In the genomic region with DNA sequence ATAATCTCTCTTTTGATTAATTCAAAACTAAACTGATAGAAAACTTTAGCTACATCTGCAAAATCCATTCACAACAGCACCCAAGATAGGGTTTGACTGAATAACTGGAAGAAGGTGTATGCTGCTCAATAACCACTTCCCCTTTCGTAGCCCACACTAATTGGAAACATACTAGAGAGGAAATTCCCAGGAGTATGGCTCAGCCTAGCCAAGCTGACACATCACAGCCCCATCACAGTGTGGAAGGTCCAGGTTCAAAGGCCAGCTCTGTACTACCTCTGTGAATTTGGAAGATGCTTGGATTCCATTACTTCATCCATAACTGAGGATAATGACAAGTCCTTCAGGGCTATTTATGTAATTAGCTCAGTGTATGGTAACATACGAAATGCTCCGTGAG, we compare ENCODE assay signal across 16 cellular contexts.
DNase-seq lines count a peak whose midpoint lies in the region; ATAC-seq and TF ChIP-seq lines count a peak whose summit lies in the region.
"Had no signal": no experiment of that assay in that cellular context is flagged by ENCODE, and none has a peak within 500 bp of the region (broad histone marks: within the 10 kb centered on the region; RNA-seq: fewer than 3 reads in every experiment).

No MANE protein-coding gene starts in this region.

- TF ChIP-seq CTCF in heart left ventricle (IDR thresholded peaks at IDR 0.05), result no peak

- H3K9me3 ChIP-seq in adipocyte (ENCODE audit: control insufficient read depth, low read length), result no peaks in the 10 kb centered on the region
- H3K9me3 ChIP-seq in heart left ventricle, result no peaks in the 10 kb centered on the region
- H3K9me3 ChIP-seq: body of pancreas, lower lobe of right lung had no signal

- H3K27me3 ChIP-seq in adipocyte (replicated peaks; ENCODE audit: control insufficient read depth, insufficient read depth, low read length), result no peaks in the 10 kb centered on the region
- peaks cover 0 to 5% (median 0%) of the 10 kb centered on the region in 9 donors for H3K27me3 ChIP-seq in heart left ventricle
- H3K27me3 ChIP-seq: body of pancreas had no signal

- 69 to 83% (median 80%) methylated on average over 3 of the region's 3 CpGs for WGBS in heart left ventricle, 4 donors

- H3K27ac ChIP-seq in heart left ventricle, result no peak overlapping the region
- H3K27ac ChIP-seq: body of pancreas, lower lobe of right lung, SK-N-MC had no signal

- DNase-seq in adipocyte (ENCODE audit: low read depth) (peak; percentile 15), skeletal muscle cell (ENCODE audit: low read depth) (peak; percentile 60), heart left ventricle (no peak)
- no peak for DNase-seq in activated effector memory CD4-positive, alpha-beta T cell treated with anti-CD3 and anti-CD28 coated beads, Interleukin-2, amount 50 U/mL, for 16 hours
- DNase-seq: activated CD8-positive, alpha-beta memory T cell treated with anti-CD3 and anti-CD28 coated beads, Interleukin-2, amount 10 ng/mL, durations not matched to agents 7 days and 5 days; body of pancreas; GF-D8; lower lobe of right lung; NCI-H1436; NCI-H510A; OCI-M1 had no signal

- no peaks in the 10 kb centered on the region for H3K36me3 ChIP-seq in adipocyte (ENCODE audit: control insufficient read depth, insufficient read depth, low read length, severe bottlenecking)
- H3K36me3 ChIP-seq in heart left ventricle, result no peaks in the 10 kb centered on the region
- H3K36me3 ChIP-seq: lower lobe of right lung had no signal

- H3K4me1 ChIP-seq in adipocyte (ENCODE audit: control insufficient read depth, insufficient read depth, low read length), result no peaks in the 10 kb centered on the region
- H3K4me1 ChIP-seq in heart left ventricle, result no peaks in the 10 kb centered on the region
- H3K4me1 ChIP-seq: body of pancreas, lower lobe of right lung had no signal

- no peak for TF ChIP-seq POLR2A in heart left ventricle (IDR thresholded peaks at IDR 0.05)

- intact Hi-C loops in heart left ventricle (cut with DNase I), result no loop called here

- ATAC-seq in GM18519 (IDR thresholded peaks at IDR 0.05; ENCODE audit: low FRiP score, unreplicated experiment) (peak; percentile 60), HG02763 (IDR thresholded peaks at IDR 0.05; ENCODE audit: unreplicated experiment) (peak; percentile 82), GM19395 (IDR thresholded peaks at IDR 0.05; ENCODE audit: unreplicated experiment) (no peak), heart left ventricle (no peak), HG02981 (IDR thresholded peaks at IDR 0.05; ENCODE audit: unreplicated experiment) (no peak)
- ATAC-seq: activated CD8-positive, alpha-beta memory T cell treated with anti-CD3 and anti-CD28 coated beads, Interleukin-2, amount 10 ng/mL, durations not matched to agents 7 days and 5 days; body of pancreas; lower lobe of right lung had no signal

- H3K4me3 ChIP-seq in adipocyte (ENCODE audit: low read length) (no peak overlapping the region), skeletal muscle cell (ENCODE audit: low read depth, low read length) (no peak overlapping the region), heart left ventricle (no peak overlapping the region)
- H3K4me3 ChIP-seq: body of pancreas, lower lobe of right lung, SK-N-MC had no signal

- H3K9ac ChIP-seq in adipocyte (ENCODE audit: low read length), result no peak overlapping the region

Comparison
In these comparisons a context has a peak if more than half of its experiments do, and no peak if none do; other contexts are left out.
1. ATAC-seq: peak in GM18519 (single experiment) and HG02763 (single experiment); none in GM19395 (single experiment), heart left ventricle (0 of 4) and HG02981 (single experiment).
2. DNase-seq: peak in adipocyte (single experiment) and skeletal muscle cell (single experiment); none in activated effector memory CD4-positive, alpha-beta T cell treated with anti-CD3 and anti-CD28 coated beads, Interleukin-2, amount 50 U/mL, for 16 hours (single experiment) and heart left ventricle (0 of 5).